In the genomic region with DNA sequence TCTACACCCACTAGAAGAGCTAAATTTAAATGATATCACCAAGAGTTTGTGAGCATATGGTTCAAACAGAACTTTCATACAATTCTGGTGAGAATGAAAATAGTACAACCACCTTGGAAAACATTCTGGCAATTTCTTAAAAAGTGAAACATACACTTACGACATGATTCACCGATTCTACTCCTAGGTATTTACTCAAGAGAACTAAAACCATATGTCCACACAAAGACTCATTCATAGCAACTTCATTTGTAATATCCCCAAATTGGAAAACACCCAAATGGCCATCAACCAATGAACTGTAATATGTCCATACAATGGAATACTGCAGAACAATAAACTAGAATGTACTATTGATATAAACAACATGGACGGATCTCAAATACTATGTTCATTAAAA, we compare ENCODE assay signal across 19 cellular contexts. TPM values are rescaled to one million over a fixed set of nuclear protein-coding genes. Genes with fewer than 3 reads are reported as not detected.
DNase-seq lines count a peak whose midpoint lies in the region; ATAC-seq, FAIRE-seq and TF ChIP-seq lines count a peak whose summit lies in the region.
"Had no signal": no experiment of that assay in that cellular context is flagged by ENCODE, and none has a peak within 500 bp of the region (broad histone marks: within the 10 kb centered on the region; RNA-seq: fewer than 3 reads in every experiment).

No MANE protein-coding gene starts in this region.

- peaks cover 21% of the 10 kb centered on the region for H3K4me1 ChIP-seq in astrocyte (ENCODE audit: insufficient read depth, low read length)
- H3K4me1 ChIP-seq in esophagus squamous epithelium = peaks cover 0 to 5% (median 0%) of the 10 kb centered on the region in 3 donors
- H3K4me1 ChIP-seq: A549 had no signal

- POLR2A ChIA-PET in naive thymus-derived CD8-positive, alpha-beta T cell (lab: Charles Lee) = no interaction called here

- peaks cover 0 to 4% of the 10 kb centered on the region in 2 donors for H3K4me1 Mint-ChIP-seq in natural killer cell treated with Interleukin-12 subunit alpha and Interleukin-12 subunit beta and Interleukin-15 and Interleukin-18, amount 100 ng/mL, for 72 hours (ENCODE audit: low read depth in 2 of 2)
- peaks cover 0 to 5% of the 10 kb centered on the region in 2 donors for H3K4me1 Mint-ChIP-seq in natural killer cell
- H3K4me1 Mint-ChIP-seq in astrocyte (ENCODE audit: low read depth, unreplicated experiment) = peaks cover 21% of the 10 kb centered on the region
- peaks cover 0 to 2% (median 0%) of the 10 kb centered on the region in 4 donors for H3K4me1 Mint-ChIP-seq in naive thymus-derived CD8-positive, alpha-beta T cell

- TF ChIP-seq CTCF in natural killer cell (IDR thresholded peaks at IDR 0.05) (no peak), astrocyte (IDR thresholded peaks at IDR 0.05; ENCODE audit: insufficient read depth, low read depth, low read length) (no peak), esophagus squamous epithelium (IDR thresholded peaks at IDR 0.05) (no peak)

- H3K9me3 ChIP-seq in astrocyte (ENCODE audit: insufficient read depth, low read depth, low read length) (no peaks in the 10 kb centered on the region), esophagus squamous epithelium (no peaks in the 10 kb centered on the region)
- H3K9me3 ChIP-seq: A549, neutrophil had no signal

- H3K9ac ChIP-seq in astrocyte (ENCODE audit: low read length) = peak overlapping the region; percentile 54

- H3K36me3 ChIP-seq in astrocyte (ENCODE audit: insufficient read depth, low read length) (peaks cover 21% of the 10 kb centered on the region), esophagus squamous epithelium (peaks cover 4 to 79% (median 22%) of the 10 kb centered on the region in 3 donors)

- peak overlapping the region; percentile 10 to 43 for H3K27ac Mint-ChIP-seq in natural killer cell treated with Interleukin-12 subunit alpha and Interleukin-12 subunit beta and Interleukin-15 and Interleukin-18, amount 100 ng/mL, for 72 hours
- H3K27ac Mint-ChIP-seq in natural killer cell (peak overlapping the region in 1 of 2 donors; percentile 48), astrocyte (ENCODE audit: unreplicated experiment) (no peak overlapping the region)
- H3K27ac Mint-ChIP-seq in naive thymus-derived CD8-positive, alpha-beta T cell = peak overlapping the region in 2 of 10 donors; percentile 10 to 24

- no peak for ATAC-seq in natural killer cell treated with Interleukin-12 subunit alpha and Interleukin-12 subunit beta and Interleukin-15 and Interleukin-18, amount 100 ng/mL, for 72 hours
- no peak for ATAC-seq in natural killer cell
- no peak for ATAC-seq in naive thymus-derived CD8-positive, alpha-beta T cell

- intact Hi-C loops in natural killer cell (cut with micrococcal nuclease) = loop anchor here (5.0 kb wide), 1 partner anchor 200 kb away; no protein-coding TSS in a partner anchor
- intact Hi-C loops in posterior cingulate gyrus (cut with DNase I) = loop anchor here (10.0 kb wide), 1 partner anchor 197 kb away; no protein-coding TSS in a partner anchor
- intact Hi-C loops in esophagus squamous epithelium (cut with DNase I) = no loop called here

- H3K4me3 ChIP-seq in astrocyte (ENCODE audit: insufficient read depth, low read depth, low read length) = no peak overlapping the region
- H3K4me3 ChIP-seq in esophagus squamous epithelium = no peak overlapping the region
- H3K4me3 ChIP-seq: A549, PC-9 had no signal

- H3K4me2 ChIP-seq in astrocyte (ENCODE audit: low read length) = peak overlapping the region; percentile 71
- H3K4me2 ChIP-seq: A549, PC-9 had no signal

- no peaks in the 10 kb centered on the region for H3K27me3 Mint-ChIP-seq in natural killer cell treated with Interleukin-12 subunit alpha and Interleukin-12 subunit beta and Interleukin-15 and Interleukin-18, amount 100 ng/mL, for 72 hours
- H3K27me3 Mint-ChIP-seq in natural killer cell (ENCODE audit: low read depth in 2 of 2) (no peaks in the 10 kb centered on the region), astrocyte (ENCODE audit: low read depth, unreplicated experiment) (no peaks in the 10 kb centered on the region)
- H3K27me3 Mint-ChIP-seq in naive thymus-derived CD8-positive, alpha-beta T cell = no peaks in the 10 kb centered on the region

- no peaks in the 10 kb centered on the region for H3K9me3 Mint-ChIP-seq in natural killer cell treated with Interleukin-12 subunit alpha and Interleukin-12 subunit beta and Interleukin-15 and Interleukin-18, amount 100 ng/mL, for 72 hours
- H3K9me3 Mint-ChIP-seq in natural killer cell (no peaks in the 10 kb centered on the region), astrocyte (ENCODE audit: unreplicated experiment) (no peaks in the 10 kb centered on the region)
- H3K9me3 Mint-ChIP-seq in naive thymus-derived CD8-positive, alpha-beta T cell = no peaks in the 10 kb centered on the region

- peaks cover 26% of the 10 kb centered on the region for H3K79me2 ChIP-seq in astrocyte (ENCODE audit: insufficient read depth, low read length)

- H3K27ac ChIP-seq in astrocyte (ENCODE audit: low read depth, low read length) = peak overlapping the region; percentile 82
- H3K27ac ChIP-seq in esophagus squamous epithelium = no peak overlapping the region
- H3K27ac ChIP-seq: A549, neutrophil, PC-9 had no signal

- no peak overlapping the region for H3K4me3 Mint-ChIP-seq in natural killer cell treated with Interleukin-12 subunit alpha and Interleukin-12 subunit beta and Interleukin-15 and Interleukin-18, amount 100 ng/mL, for 72 hours
- H3K4me3 Mint-ChIP-seq in natural killer cell (no peak overlapping the region), astrocyte (ENCODE audit: unreplicated experiment) (no peak overlapping the region)
- H3K4me3 Mint-ChIP-seq in naive thymus-derived CD8-positive, alpha-beta T cell = no peak overlapping the region

- FAIRE-seq in astrocyte (lab: Jason Lieb, UNC) = peak; percentile 97
- FAIRE-seq: A549, HepG2 had no signal

- H3K27me3 ChIP-seq in astrocyte (ENCODE audit: insufficient read depth, low read length) (no peaks in the 10 kb centered on the region), esophagus squamous epithelium (no peaks in the 10 kb centered on the region)
- H3K27me3 ChIP-seq: neutrophil had no signal

- peaks cover 11% of the 10 kb centered on the region for H3K36me3 Mint-ChIP-seq in natural killer cell treated with Interleukin-12 subunit alpha and Interleukin-12 subunit beta and Interleukin-15 and Interleukin-18, amount 100 ng/mL, for 72 hours
- peaks cover 21% of the 10 kb centered on the region for H3K36me3 Mint-ChIP-seq in natural killer cell
- peaks cover 9% of the 10 kb centered on the region for H3K36me3 Mint-ChIP-seq in astrocyte (ENCODE audit: low read depth, unreplicated experiment)
- peaks cover 0 to 70% (median 30%) of the 10 kb centered on the region in 3 donors for H3K36me3 Mint-ChIP-seq in naive thymus-derived CD8-positive, alpha-beta T cell

- TF ChIP-seq POLR2A in esophagus squamous epithelium (IDR thresholded peaks at IDR 0.05) = no peak

- H4K20me1 ChIP-seq in astrocyte (ENCODE audit: insufficient read depth, low read length) = no peaks in the 10 kb centered on the region

- no peak for DNase-seq in natural killer cell treated with Interleukin-12 subunit alpha and Interleukin-12 subunit beta and Interleukin-15 and Interleukin-18, amount 100 ng/mL, for 72 hours (ENCODE audit: low spot score)
- no peak for DNase-seq in natural killer cell
- DNase-seq in astrocyte (ENCODE audit: low read depth) = peak; percentile 93
- DNase-seq in fibroblast of the conjunctiva (ENCODE audit: low read depth) = peak; percentile 86
- DNase-seq in superior temporal gyrus (ENCODE audit: extremely low spot score) = peak; percentile 60
- DNase-seq in naive thymus-derived CD8-positive, alpha-beta T cell = no peak
- DNase-seq in posterior cingulate gyrus = no peak
- no peak for DNase-seq in esophagus squamous epithelium (lab: John Stamatoyannopoulos, UW)
- DNase-seq: activated T-cell treated with anti-CD3 and anti-CD28 coated beads, Interleukin-2, amount 50 U/mL, for 48 hours; NCI-H1092 treated with DMSO at 0.1 percent for 48 hours; PC-9; stimulated activated CD4-positive, alpha-beta T cell treated with anti-CD3 and anti-CD28 coated beads, Interleukin-12 subunit alpha, Interleukin-12 subunit beta, amount 100 ng/mL, for 4 hours; T-helper 2 cell had no signal

- no peak overlapping the region for H2AFZ ChIP-seq in astrocyte (ENCODE audit: low read depth, low read length)
- H2AFZ ChIP-seq: PC-9 had no signal

- 48 to 53% methylated on average over 3 of the region's 3 CpGs for WGBS in esophagus squamous epithelium, 2 donors

RNA-seq across cellular contexts. Expression of a gene that starts 51.2 kb away (rescaled TPM):
- not detected for total RNA-seq in natural killer cell treated with Interleukin-12 subunit alpha and Interleukin-12 subunit beta and Interleukin-15 and Interleukin-18, amount 100 ng/mL, for 72 hours
- total RNA-seq in natural killer cell (under 1 TPM in 1 of 3 donors, not detected in 2; 0.13 TPM), astrocyte (not detected in 2 replicates), esophagus squamous epithelium (not detected)
- total RNA-seq in naive thymus-derived CD8-positive, alpha-beta T cell = not detected
- polyA plus RNA-seq in naive thymus-derived CD8-positive, alpha-beta T cell = not detected
- total RNA-seq: HepG2, lower leg skin, NCI-H460, PC-9 had no signal
- polyA plus RNA-seq: A549, HepG2, thymus had no signal

Comparison
In these comparisons a context has a peak if more than half of its experiments do, and no peak if none do; other contexts are left out.
1. DNase-seq: peak in astrocyte (single experiment), fibroblast of the conjunctiva (single experiment) and superior temporal gyrus (single experiment); none in natural killer cell treated with Interleukin-12 subunit alpha and Interleukin-12 subunit beta and Interleukin-15 and Interleukin-18, amount 100 ng/mL, for 72 hours (single experiment), natural killer cell (single experiment), naive thymus-derived CD8-positive, alpha-beta T cell (0 of 10), posterior cingulate gyrus (0 of 10) and esophagus squamous epithelium (single experiment).